In the genomic region with DNA sequence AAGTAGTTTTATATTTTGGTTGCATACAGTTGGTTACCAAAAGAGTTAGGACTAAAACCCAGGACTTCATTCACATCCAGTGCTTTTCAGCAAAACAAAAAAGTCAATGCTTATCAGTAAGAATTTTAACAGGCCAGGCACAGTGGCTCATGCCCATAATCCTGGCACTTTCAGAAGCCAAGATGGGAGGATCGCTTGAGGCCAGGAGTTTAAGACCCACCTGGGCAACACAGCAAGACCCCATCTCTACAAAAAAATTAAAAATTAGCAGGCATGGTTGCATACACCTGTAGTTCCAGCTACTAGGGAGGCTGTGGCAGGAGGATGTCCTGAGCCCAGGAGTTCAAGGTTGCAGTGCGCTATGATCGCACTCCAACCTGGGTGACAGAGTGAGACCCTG, we compare ENCODE assay signal across 31 cellular contexts.
"Had no signal": no experiment of that assay in that cellular context is flagged by ENCODE, and none has a peak within 500 bp of the region (broad histone marks: within the 10 kb centered on the region; RNA-seq: fewer than 3 reads in every experiment).

No MANE protein-coding gene starts in this region.

- H3K4me1 ChIP-seq: body of pancreas, breast epithelium had no signal

- H3K4me3 Mint-ChIP-seq: activated CD4-positive, alpha-beta memory T cell treated with anti-CD3 and anti-CD28 coated beads, Interleukin-2, amount 10 ng/mL, durations not matched to agents 7 days and 5 days; activated CD4-positive, alpha-beta T cell treated with anti-CD3 and anti-CD28 coated beads, Interleukin-2, amount 10 ng/mL, durations not matched to agents 7 days and 5 days; activated CD8-positive, alpha-beta memory T cell treated with anti-CD3 and anti-CD28 coated beads, Interleukin-2, amount 10 ng/mL, durations not matched to agents 7 days and 5 days; activated CD8-positive, alpha-beta T cell treated with anti-CD3 and anti-CD28 coated beads, Interleukin-2, amount 10 ng/mL, durations not matched to agents 7 days and 5 days; activated naive CD4-positive, alpha-beta T cell treated with anti-CD3 and anti-CD28 coated beads for 36 hours; activated naive CD8-positive, alpha-beta T cell treated with anti-CD3 and anti-CD28 coated beads for 36 hours; activated T-cell treated with anti-CD3 and anti-CD28 coated beads, Interleukin-2, amount 50 U/mL, for 4 hours; activated T-cell treated with anti-CD3 and anti-CD28 coated beads, Interleukin-2, amount 50 U/mL, for 72 hours; activated T-helper 1 cell treated with anti-CD3 and anti-CD28 coated beads, Interleukin-12 subunit alpha, Interleukin-12 subunit beta, Interleukin-2, Interleukin-4 antibody, amounts not matched to agents 30 ng/mL and 10 ng/mL and 1 ng/mL, durations not matched to agents 14 hours and 24 hours and 36 hours; T-helper 2 cell treated with Interferon-gamma antibody and Interleukin-4, amounts not matched to agents 5 μg/mL and 100 μg/mL, for 36 hours had no signal

- ATAC-seq: activated CD4-positive, CD25-positive, alpha-beta regulatory T cell treated with anti-CD3 and anti-CD28 coated beads, Interleukin-2, amount 50 U/mL, for 24 hours; body of pancreas had no signal

- H3K9me3 Mint-ChIP-seq: activated CD4-positive, alpha-beta memory T cell treated with anti-CD3 and anti-CD28 coated beads, Interleukin-2, amount 10 ng/mL, durations not matched to agents 7 days and 5 days; activated naive CD4-positive, alpha-beta T cell treated with anti-CD3 and anti-CD28 coated beads for 36 hours; activated T-cell treated with anti-CD3 and anti-CD28 coated beads, Interleukin-2, amount 50 U/mL, for 4 hours; activated T-helper 1 cell treated with anti-CD3 and anti-CD28 coated beads, Interleukin-12 subunit alpha, Interleukin-12 subunit beta, Interleukin-2, Interleukin-4 antibody, amounts not matched to agents 30 ng/mL and 10 ng/mL and 1 ng/mL, durations not matched to agents 14 hours and 24 hours and 36 hours; T-cell; T-helper 2 cell treated with Interferon-gamma antibody and Interleukin-4, amounts not matched to agents 5 μg/mL and 100 μg/mL, for 36 hours had no signal

- H3K27me3 Mint-ChIP-seq: activated CD4-positive, alpha-beta memory T cell treated with anti-CD3 and anti-CD28 coated beads, Interleukin-2, amount 10 ng/mL, durations not matched to agents 7 days and 5 days; activated CD4-positive, alpha-beta T cell treated with anti-CD3 and anti-CD28 coated beads for 36 hours; activated CD4-positive, alpha-beta T cell treated with anti-CD3 and anti-CD28 coated beads, Interleukin-2, amount 10 ng/mL, durations not matched to agents 7 days and 5 days; activated CD8-positive, alpha-beta memory T cell treated with anti-CD3 and anti-CD28 coated beads, Interleukin-2, amount 10 ng/mL, durations not matched to agents 7 days and 5 days; activated naive CD8-positive, alpha-beta T cell treated with anti-CD3 and anti-CD28 coated beads for 36 hours; activated T-helper 17 cell treated with anti-CD3 and anti-CD28 coated beads, Interleukin-2, amount 50 U/mL, for 72 hours; T-cell had no signal

- DNase-seq: activated CD4-positive, alpha-beta memory T cell treated with anti-CD3 and anti-CD28 coated beads, Interleukin-2, amount 10 ng/mL, durations not matched to agents 7 days and 5 days; activated CD4-positive, alpha-beta T cell treated with anti-CD3 and anti-CD28 coated beads for 1 hour; activated CD4-positive, alpha-beta T cell treated with anti-CD3 and anti-CD28 coated beads for 36 hours; activated CD4-positive, alpha-beta T cell treated with anti-CD3 and anti-CD28 coated beads for 48 hours; activated CD4-positive, alpha-beta T cell treated with anti-CD3 and anti-CD28 coated beads, Interleukin-2, amount 50 U/mL, for 48 hours; activated CD4-positive, CD25-positive, alpha-beta regulatory T cell; activated CD8-positive, alpha-beta memory T cell treated with anti-CD3 and anti-CD28 coated beads for 24 hours; activated CD8-positive, alpha-beta memory T cell treated with anti-CD3 and anti-CD28 coated beads, Interleukin-2, amount 10 ng/mL, durations not matched to agents 7 days and 5 days; activated CD8-positive, alpha-beta memory T cell treated with anti-CD3 and anti-CD28 coated beads, Interleukin-2, amount 50 U/mL, for 48 hours; activated CD8-positive, alpha-beta T cell treated with anti-CD3 and anti-CD28 coated beads, Interleukin-2, amount 10 ng/mL, durations not matched to agents 7 days and 5 days; activated effector memory CD4-positive, alpha-beta T cell treated with anti-CD3 and anti-CD28 coated beads, Interleukin-2, amount 50 U/mL, for 16 hours; activated naive CD4-positive, alpha-beta T cell; activated naive CD4-positive, alpha-beta T cell treated with anti-CD3 and anti-CD28 coated beads for 36 hours; activated naive CD4-positive, alpha-beta T cell treated with anti-CD3 and anti-CD28 coated beads, Interleukin-2, amount 50 U/mL, for 16 hours; activated naive CD8-positive, alpha-beta T cell treated with anti-CD3 and anti-CD28 coated beads for 36 hours; activated T-cell treated with anti-CD3 and anti-CD28 coated beads, Interleukin-2, amount 50 U/mL, for 4 hours; adrenal gland; amniotic stem cell; aorta; body of pancreas; T-helper 9 cell had no signal

- H3K9me3 ChIP-seq: body of pancreas had no signal

- H3K27ac ChIP-seq: adrenal gland, body of pancreas, brain microvascular endothelial cell, breast epithelium, VCaP had no signal

- H3K27ac Mint-ChIP-seq: activated CD4-positive, alpha-beta memory T cell treated with anti-CD3 and anti-CD28 coated beads, Interleukin-2, amount 10 ng/mL, durations not matched to agents 7 days and 5 days; activated CD4-positive, alpha-beta T cell treated with anti-CD3 and anti-CD28 coated beads for 36 hours; activated CD4-positive, alpha-beta T cell treated with anti-CD3 and anti-CD28 coated beads, Interleukin-2, amount 10 ng/mL, durations not matched to agents 7 days and 5 days; activated CD8-positive, alpha-beta memory T cell treated with anti-CD3 and anti-CD28 coated beads, Interleukin-2, amount 10 ng/mL, durations not matched to agents 7 days and 5 days; activated CD8-positive, alpha-beta T cell treated with anti-CD3 and anti-CD28 coated beads, Interleukin-2, amount 10 ng/mL, durations not matched to agents 7 days and 5 days; activated naive CD4-positive, alpha-beta T cell treated with anti-CD3 and anti-CD28 coated beads for 36 hours; activated naive CD8-positive, alpha-beta T cell treated with anti-CD3 and anti-CD28 coated beads for 36 hours; activated T-helper 1 cell treated with anti-CD3 and anti-CD28 coated beads, Interleukin-12 subunit alpha, Interleukin-12 subunit beta, Interleukin-2, Interleukin-4 antibody, amounts not matched to agents 30 ng/mL and 10 ng/mL and 1 ng/mL, durations not matched to agents 14 hours and 24 hours and 36 hours; T-helper 2 cell treated with Interferon-gamma antibody and Interleukin-4, amounts not matched to agents 5 μg/mL and 100 μg/mL, for 36 hours had no signal

- H3K36me3 ChIP-seq: adrenal gland, brain microvascular endothelial cell, breast epithelium had no signal

- H3K4me3 ChIP-seq: adrenal gland, body of pancreas, breast epithelium had no signal

- H3K27me3 ChIP-seq: adrenal gland, body of pancreas, brain microvascular endothelial cell, breast epithelium had no signal
